24 cellular contexts compared by ENCODE assay signal in genomic region chr5:179330186-179330900, GRCh38. TPM values are rescaled to one million over a fixed set of nuclear protein-coding genes. Genes with fewer than 3 reads are reported as not detected.
DNase-seq lines count a peak whose midpoint lies in the region; ATAC-seq, FAIRE-seq and TF ChIP-seq lines count a peak whose summit lies in the region.
"Had no signal": no experiment of that assay in that cellular context is flagged by ENCODE, and none has a peak within 500 bp of the region (broad histone marks: within the 10 kb centered on the region; RNA-seq: fewer than 3 reads in every experiment).

No MANE protein-coding gene starts in this region.

- H3K4me3 ChIP-seq in heart right ventricle = no peak overlapping the region
- no peak overlapping the region for H3K4me3 ChIP-seq in kidney (ENCODE audit: low read length in 2 of 2)
- no peak overlapping the region for H3K4me3 ChIP-seq in vagina
- H3K4me3 ChIP-seq: PC-9 had no signal

- no peak overlapping the region for H3K27ac ChIP-seq in heart right ventricle
- H3K27ac ChIP-seq in kidney (ENCODE audit: low read depth in 2 of 2, low read length in 2 of 2) = no peak overlapping the region
- H3K27ac ChIP-seq in vagina = peak overlapping the region; percentile 28
- H3K27ac ChIP-seq: PC-9 had no signal

- no peak overlapping the region for H3K9ac ChIP-seq in kidney (ENCODE audit: low read length in 2 of 2)

- DNase-seq in left cardiac atrium (peak; percentile 11), heart right ventricle (no peak), kidney (peak; percentile 48), posterior vena cava (ENCODE audit: low spot score) (peak; percentile 66), vagina (ENCODE audit: extremely low spot score in 2 of 2) (no peak), T1000 (lab: John Stamatoyannopoulos, UW) (no peak), NCI-H2107 (lab: John Stamatoyannopoulos, UW) (no peak)
- DNase-seq: Calu3; DMS79 treated with DMSO at 0.1 percent for 48 hours; GF-D8; Kasumi-1; NCI-H1092 treated with DMSO at 0.1 percent for 48 hours; NCI-H1436 treated with DMSO at 0.1 percent for 48 hours; NCI-H187 treated with DMSO at 0.1 percent for 48 hours; NCI-H446; NCI-H524 treated with DMSO at 0.1 percent for 48 hours; NCI-H774; NK-92 treated with Interleukin-12 subunit alpha and Interleukin-12 subunit beta, amount 100 ng/mL, for 24 hours; PC-9; SHP77 treated with DMSO at 0.1 percent for 48 hours had no signal

- H3K36me3 ChIP-seq in heart right ventricle (peaks cover 0 to 5% (median 0%) of the 10 kb centered on the region in 9 donors), kidney (ENCODE audit: control insufficient read depth in 1 of 2, insufficient read depth in 2 of 2, low read length in 2 of 2) (no peaks in the 10 kb centered on the region), vagina (no peaks in the 10 kb centered on the region)

- WGBS in heart right ventricle, 2 donors = 89% methylated on average over 13 of the region's 13 CpGs

- no peak for TF ChIP-seq POLR2A in vagina (IDR thresholded peaks at IDR 0.05)

- TF ChIP-seq CTCF in heart right ventricle (IDR thresholded peaks at IDR 0.05) (no peak), kidney (IDR thresholded peaks at IDR 0.05; ENCODE audit: borderline replicate concordance, extremely low read depth, insufficient read depth) (no peak), vagina (IDR thresholded peaks at IDR 0.05) (no peak)

- H3K4me1 ChIP-seq in heart right ventricle (peaks cover 0 to 10% (median 0%) of the 10 kb centered on the region in 9 donors), kidney (ENCODE audit: control insufficient read depth in 1 of 2, insufficient read depth in 1 of 2, low read depth in 1 of 2, low read length in 2 of 2) (no peaks in the 10 kb centered on the region), vagina (peaks cover 33% of the 10 kb centered on the region)

- intact Hi-C loops in left cardiac atrium (cut with DNase I) = no loop called here
- intact Hi-C loops in heart right ventricle (cut with DNase I) = no loop called here
- intact Hi-C loops in kidney (cut with DNase I) = no loop called here
- intact Hi-C loops in posterior vena cava (cut with DNase I) = no loop called here
- intact Hi-C loops in vagina (cut with DNase I) = no loop called here

- ATAC-seq in left cardiac atrium (no peak), heart right ventricle (no peak), HG03097 (IDR thresholded peaks at IDR 0.05; ENCODE audit: low FRiP score, unreplicated experiment) (no peak)

- H3K9me3 ChIP-seq in heart right ventricle = no peaks in the 10 kb centered on the region
- no peaks in the 10 kb centered on the region for H3K9me3 ChIP-seq in kidney (ENCODE audit: control insufficient read depth in 1 of 2, low read length in 2 of 2)
- H3K9me3 ChIP-seq in vagina = no peaks in the 10 kb centered on the region

- H3K27me3 ChIP-seq in heart right ventricle (peaks cover 0 to 24% (median 5%) of the 10 kb centered on the region in 7 donors), vagina (no peaks in the 10 kb centered on the region)

- FAIRE-seq in kidney (lab: Jason Lieb, UNC) = no peak
- FAIRE-seq: GM12891, H54 had no signal

RNA-seq across cellular contexts. Expression of gene ADAMTS2, which starts 14.9 kb away (rescaled TPM):
- total RNA-seq in left cardiac atrium (10 to 100 TPM; 15.0 to 22.7 TPM), heart right ventricle (10 to 100 TPM in 1 of 10 donors, 1 to 10 TPM in 9; 1.7 to 13.5 (median 3.0) TPM), kidney (13.6 TPM), posterior vena cava (10 to 100 TPM; 27.1 to 62.0 TPM), vagina (17.4 TPM)
- polyA plus RNA-seq in heart right ventricle (1 to 10 TPM; 5.0 to 7.3 TPM), kidney (ENCODE audit: insufficient read depth, low read depth, low replicate concordance) (2.0 TPM)
- total RNA-seq: Calu3, HT-29, PC-9 had no signal

Comparison
In these comparisons a context has a peak if more than half of its experiments do, and no peak if none do; other contexts are left out.
1. DNase-seq: peak in left cardiac atrium (single experiment), kidney (single experiment) and posterior vena cava (single experiment); none in heart right ventricle (0 of 2), vagina (0 of 2), T1000 (single experiment) and NCI-H2107 (single experiment).